In the genomic region with DNA sequence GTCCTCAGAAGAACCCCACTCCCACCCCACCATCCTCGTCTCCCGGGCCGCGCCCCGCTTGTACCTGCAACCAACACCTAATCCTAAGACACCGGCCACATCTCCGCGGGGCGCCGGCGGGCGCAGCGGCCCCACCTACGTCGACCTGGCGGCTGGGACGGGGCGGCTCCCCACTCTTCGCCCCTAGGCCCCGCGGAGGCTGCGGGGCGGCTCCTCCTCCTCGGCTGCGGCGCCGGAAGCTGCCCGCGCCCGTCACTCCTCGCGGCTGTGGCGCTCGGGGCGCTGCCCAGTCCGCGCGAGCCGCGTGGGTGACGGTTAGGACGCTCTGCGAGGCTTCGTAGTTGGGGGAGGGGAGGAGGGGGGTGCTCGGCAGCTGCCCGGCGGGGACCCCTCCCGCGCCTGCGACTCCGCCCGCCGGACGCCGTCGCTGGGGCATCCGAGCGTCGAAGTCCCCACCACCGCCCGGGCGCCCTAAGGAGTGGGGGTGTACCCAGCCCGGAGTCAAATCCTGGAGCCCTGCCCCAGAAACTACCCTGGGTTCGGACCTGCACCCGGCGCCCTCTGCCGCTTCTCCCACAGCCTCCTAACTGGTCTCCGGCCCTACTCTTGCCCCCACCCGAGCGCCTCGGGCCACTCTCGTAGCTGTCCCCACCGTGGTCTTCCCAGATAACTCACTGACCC, we compare ENCODE assay signal across 1 cellular context.
TF ChIP-seq lines count a peak whose summit lies in the region.

CCDC158 (minus strand) TSS at position 241 of the 681 bp plus-strand sequence. CDS start 17,934 bp downstream, outside the sequence.

TF ChIP-seq in H1, 55 proteins besides CTCF, POLR2A, EP300 and RAD21:
- TF ChIP-seq NANOG (IDR thresholded peaks at IDR 0.05; ENCODE audit: insufficient read depth, low read depth, low read length, poor library complexity, severe bottlenecking), result no peak
- TF ChIP-seq SP2 (IDR thresholded peaks at IDR 0.05; ENCODE audit: low read length), result no peak
- TF ChIP-seq SP1 (IDR thresholded peaks at IDR 0.05; ENCODE audit: low read depth, low read length), result no peak
